8 cellular contexts compared by ENCODE assay signal in the genomic region with DNA sequence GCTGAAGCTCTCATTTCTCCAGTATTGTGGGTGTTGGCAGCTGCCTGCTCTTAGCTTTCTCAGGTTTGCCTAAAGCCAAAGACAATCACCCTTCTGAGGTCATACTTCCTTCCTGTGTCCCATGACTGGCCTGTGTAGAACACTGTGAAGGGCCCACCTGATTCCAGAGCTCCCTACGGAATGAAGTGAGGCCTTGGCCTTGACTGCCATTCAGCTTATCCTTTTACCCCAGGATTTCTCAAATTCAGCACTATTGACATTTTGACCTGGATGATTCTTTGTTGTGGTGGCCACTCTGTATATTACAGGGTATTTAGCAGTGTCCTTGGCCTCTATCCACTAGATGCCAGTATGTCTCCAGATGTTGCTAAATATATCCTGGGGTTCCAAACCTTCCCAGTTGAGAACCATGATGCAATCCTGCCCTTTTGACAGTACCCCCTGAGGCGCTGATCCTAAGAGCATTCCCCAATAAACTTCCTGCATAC.
DNase-seq lines count a peak whose midpoint lies in the region; ATAC-seq, FAIRE-seq and TF ChIP-seq lines count a peak whose summit lies in the region.
"Had no signal": no experiment of that assay in that cellular context is flagged by ENCODE, and none has a peak within 500 bp of the region (broad histone marks: within the 10 kb centered on the region; RNA-seq: fewer than 3 reads in every experiment).

No MANE protein-coding gene starts in this region.

- H3K4me3 ChIP-seq in H7 (ENCODE audit: insufficient read depth, low read depth, low read length), result no peak overlapping the region
- no peak overlapping the region for H3K4me3 ChIP-seq in fibroblast of the aortic adventitia (ENCODE audit: low read depth, low read length)
- H3K4me3 ChIP-seq in tibial nerve, result no peak overlapping the region

- H3K27ac ChIP-seq in tibial nerve, result no peak overlapping the region
- H3K27ac ChIP-seq: HL-60 had no signal

- no peaks in the 10 kb centered on the region for H3K9me3 ChIP-seq in tibial nerve

- no peak for TF ChIP-seq CTCF in fibroblast of the aortic adventitia (IDR thresholded peaks at IDR 0.05; ENCODE audit: insufficient read depth, low read length)
- TF ChIP-seq CTCF in tibial nerve (IDR thresholded peaks at IDR 0.05), result no peak

- TF ChIP-seq EP300 in tibial nerve (IDR thresholded peaks at IDR 0.05), result no peak

- H3K36me3 ChIP-seq in H7 (replicated peaks; ENCODE audit: control insufficient read depth, insufficient read depth, low read length) (no peaks in the 10 kb centered on the region), tibial nerve (no peaks in the 10 kb centered on the region)

- DNase-seq in H7 (peak; percentile 32), RCC 7860 (ENCODE audit: low spot score) (peak; percentile 42), fibroblast of the aortic adventitia (ENCODE audit: low read depth) (peak; percentile 36), renal cortical epithelial cell (ENCODE audit: low read depth) (peak; percentile 47), tibial nerve (ENCODE audit: low spot score in 2 of 2) (no peak), NCI-H1417 treated with DMSO at 0.1 percent for 48 hours (lab: John Stamatoyannopoulos, UW) (no peak)

- 53 to 77% methylated on average over 2 of the region's 2 CpGs for WGBS in tibial nerve, 2 donors

- FAIRE-seq in RCC 7860 (lab: Jason Lieb, UNC), result no peak

- no peak for TF ChIP-seq POLR2A in tibial nerve (IDR thresholded peaks at IDR 0.05)

- no peaks in the 10 kb centered on the region for H3K27me3 ChIP-seq in H7 (ENCODE audit: control insufficient read depth, insufficient read depth, low read length)
- H3K27me3 ChIP-seq in tibial nerve, result no peaks in the 10 kb centered on the region

- H3K4me1 ChIP-seq in tibial nerve, result no peaks in the 10 kb centered on the region

- no peak for ATAC-seq in GM18520 (IDR thresholded peaks at IDR 0.05; ENCODE audit: unreplicated experiment)

Comparison
In these comparisons a context has a peak if more than half of its experiments do, and no peak if none do; other contexts are left out.
1. DNase-seq: peak in H7 (single experiment), RCC 7860 (single experiment), fibroblast of the aortic adventitia (single experiment) and renal cortical epithelial cell (single experiment); none in tibial nerve (0 of 2) and NCI-H1417 treated with DMSO at 0.1 percent for 48 hours (single experiment).